1 cellular context compared by ENCODE assay signal in genomic region chr18:23378470-23378764, GRCh38.
TF ChIP-seq lines count a peak whose summit lies in the region.

No MANE protein-coding gene starts in this region.

TF ChIP-seq in IMR-90, 13 proteins besides CTCF, POLR2A, EP300 and RAD21:
- no peak for TF ChIP-seq RFX5 (IDR thresholded peaks at IDR 0.05; ENCODE audit: low read depth, low read length)
- TF ChIP-seq FOS (IDR thresholded peaks at IDR 0.05; ENCODE audit: low read depth, low read length): no peak
- TF ChIP-seq, protein P1, sequence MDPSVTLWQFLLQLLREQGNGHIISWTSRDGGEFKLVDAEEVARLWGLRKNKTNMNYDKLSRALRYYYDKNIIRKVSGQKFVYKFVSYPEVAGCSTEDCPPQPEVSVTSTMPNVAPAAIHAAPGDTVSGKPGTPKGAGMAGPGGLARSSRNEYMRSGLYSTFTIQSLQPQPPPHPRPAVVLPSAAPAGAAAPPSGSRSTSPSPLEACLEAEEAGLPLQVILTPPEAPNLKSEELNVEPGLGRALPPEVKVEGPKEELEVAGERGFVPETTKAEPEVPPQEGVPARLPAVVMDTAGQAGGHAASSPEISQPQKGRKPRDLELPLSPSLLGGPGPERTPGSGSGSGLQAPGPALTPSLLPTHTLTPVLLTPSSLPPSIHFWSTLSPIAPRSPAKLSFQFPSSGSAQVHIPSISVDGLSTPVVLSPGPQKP (IDR thresholded peaks at IDR 0.05; ENCODE audit: borderline replicate concordance, low read depth, low read length): no peak
- no peak for TF ChIP-seq MXI1 (IDR thresholded peaks at IDR 0.05; ENCODE audit: borderline replicate concordance, low read depth, low read length)
- no peak for TF ChIP-seq NFE2L2 (IDR thresholded peaks at IDR 0.05; ENCODE audit: low read depth, low read length)
- TF ChIP-seq SMC3 (IDR thresholded peaks at IDR 0.05; ENCODE audit: low read depth, low read length): no peak
- TF ChIP-seq CEBPB (IDR thresholded peaks at IDR 0.05; ENCODE audit: low read depth, low read length): no peak
